ENCODE assay signal across 8 cellular contexts in the genomic region with DNA sequence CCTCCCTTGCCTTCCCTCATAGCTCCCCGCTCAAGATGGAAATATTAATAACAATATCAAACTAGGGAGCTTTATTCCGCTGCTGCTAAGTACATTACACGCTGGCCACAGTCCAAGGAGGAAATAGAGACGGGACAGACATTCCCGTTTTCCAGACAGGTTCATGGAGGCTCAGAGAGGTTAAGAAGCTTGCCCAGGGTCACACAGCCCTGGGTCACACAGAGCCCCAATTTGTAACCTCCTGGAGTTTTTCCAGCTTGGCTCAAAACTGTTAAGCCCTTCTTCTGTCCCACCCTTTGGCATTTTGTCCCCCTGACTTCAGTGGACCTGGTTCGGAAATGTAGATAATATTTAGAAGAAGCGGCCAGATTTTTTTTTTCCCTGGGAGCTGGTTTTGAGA. TPM values are rescaled to one million over a fixed set of nuclear protein-coding genes. Genes with fewer than 3 reads are reported as not detected.
A peak's percentile ranks its signal among the peaks of the same experiment; 100 is the strongest.
DNase-seq lines count a peak whose midpoint lies in the region; ATAC-seq lines count a peak whose summit lies in the region.

No MANE protein-coding gene starts in this region.

- H3K27ac ChIP-seq in HUES48 (ENCODE audit: low read depth, low read length) (peak overlapping the region; percentile 94), iPS-18a (ENCODE audit: low read length) (peak overlapping the region; percentile 17)

- H3K4me1 Mint-ChIP-seq in activated T-helper 1 cell treated with anti-CD3 and anti-CD28 coated beads, Interleukin-12 subunit alpha, Interleukin-12 subunit beta, Interleukin-2, Interleukin-4 antibody, amounts not matched to agents 30 ng/mL and 10 ng/mL and 1 ng/mL, durations not matched to agents 14 hours and 24 hours and 36 hours (ENCODE audit: low read depth), result peaks cover 14% of the 10 kb centered on the region
- peaks cover 47% of the 10 kb centered on the region for H3K4me1 Mint-ChIP-seq in stimulated activated effector memory CD8-positive, alpha-beta T cell treated with anti-CD3 and anti-CD28 coated beads, Interleukin-12 subunit alpha, Interleukin-12 subunit beta, amount 100 ng/mL, for 72 hours

- H3K36me3 ChIP-seq in HUES48 (ENCODE audit: control insufficient read depth, insufficient read depth, low read length), result no peaks in the 10 kb centered on the region
- no peaks in the 10 kb centered on the region for H3K36me3 ChIP-seq in iPS-18a (ENCODE audit: control insufficient read depth, low read depth, low read length)

- no peaks in the 10 kb centered on the region for H3K27me3 Mint-ChIP-seq in activated T-helper 1 cell treated with anti-CD3 and anti-CD28 coated beads, Interleukin-12 subunit alpha, Interleukin-12 subunit beta, Interleukin-2, Interleukin-4 antibody, amounts not matched to agents 30 ng/mL and 10 ng/mL and 1 ng/mL, durations not matched to agents 14 hours and 24 hours and 36 hours (ENCODE audit: insufficient read depth)

- intact Hi-C loops in activated T-helper 1 cell treated with anti-CD3 and anti-CD28 coated beads, Interleukin-12 subunit alpha, Interleukin-12 subunit beta, Interleukin-2, Interleukin-4 antibody, amounts not matched to agents 30 ng/mL and 10 ng/mL and 1 ng/mL, durations not matched to agents 14 hours and 24 hours and 36 hours (cut with micrococcal nuclease), result loop anchor here (2.0 kb wide), 1 partner anchor 88 kb away; no protein-coding TSS in a partner anchor
- intact Hi-C loops in sciatic nerve (cut with DNase I), result no loop called here

- ATAC-seq in stimulated activated effector memory CD8-positive, alpha-beta T cell treated with anti-CD3 and anti-CD28 coated beads, Interleukin-12 subunit alpha, Interleukin-12 subunit beta, amount 100 ng/mL, for 72 hours, result no peak
- no peak for ATAC-seq in GM21737 (IDR thresholded peaks at IDR 0.05; ENCODE audit: unreplicated experiment)
- no peak for ATAC-seq in sciatic nerve
- no peak for ATAC-seq in GM18511 (IDR thresholded peaks at IDR 0.05; ENCODE audit: unreplicated experiment)

- no peak overlapping the region for H3K9ac ChIP-seq in HUES48 (ENCODE audit: low read depth, low read length)
- H3K9ac ChIP-seq in iPS-18a (ENCODE audit: low read length), result no peak overlapping the region

- DNase-seq in activated T-helper 1 cell treated with anti-CD3 and anti-CD28 coated beads, Interleukin-12 subunit alpha, Interleukin-12 subunit beta, Interleukin-2, Interleukin-4 antibody, amounts not matched to agents 30 ng/mL and 10 ng/mL and 1 ng/mL, durations not matched to agents 14 hours and 24 hours and 36 hours (ENCODE audit: low spot score), result no peak
- no peak for DNase-seq in stimulated activated effector memory CD8-positive, alpha-beta T cell treated with anti-CD3 and anti-CD28 coated beads, Interleukin-12 subunit alpha, Interleukin-12 subunit beta, amount 100 ng/mL, for 72 hours (ENCODE audit: low spot score in 2 of 2)
- DNase-seq in sciatic nerve (ENCODE audit: low spot score) (no peak), GOT3 (lab: John Stamatoyannopoulos, UW) (no peak)

- H3K4me1 ChIP-seq in HUES48 (ENCODE audit: control insufficient read depth, insufficient read depth, low read length), result peaks cover 25% of the 10 kb centered on the region
- peaks cover 31% of the 10 kb centered on the region for H3K4me1 ChIP-seq in iPS-18a (ENCODE audit: control insufficient read depth, low read depth, low read length)

- H3K9me3 ChIP-seq in HUES48 (ENCODE audit: control insufficient read depth, insufficient read depth, low read length) (no peaks in the 10 kb centered on the region), iPS-18a (ENCODE audit: control insufficient read depth, low read depth, low read length) (no peaks in the 10 kb centered on the region)

- H3K36me3 Mint-ChIP-seq in activated T-helper 1 cell treated with anti-CD3 and anti-CD28 coated beads, Interleukin-12 subunit alpha, Interleukin-12 subunit beta, Interleukin-2, Interleukin-4 antibody, amounts not matched to agents 30 ng/mL and 10 ng/mL and 1 ng/mL, durations not matched to agents 14 hours and 24 hours and 36 hours (ENCODE audit: low read depth), result peaks cover 5% of the 10 kb centered on the region
- peaks cover 11% of the 10 kb centered on the region for H3K36me3 Mint-ChIP-seq in stimulated activated effector memory CD8-positive, alpha-beta T cell treated with anti-CD3 and anti-CD28 coated beads, Interleukin-12 subunit alpha, Interleukin-12 subunit beta, amount 100 ng/mL, for 72 hours

- H3K27ac Mint-ChIP-seq in activated T-helper 1 cell treated with anti-CD3 and anti-CD28 coated beads, Interleukin-12 subunit alpha, Interleukin-12 subunit beta, Interleukin-2, Interleukin-4 antibody, amounts not matched to agents 30 ng/mL and 10 ng/mL and 1 ng/mL, durations not matched to agents 14 hours and 24 hours and 36 hours, result peak overlapping the region; percentile 50
- peak overlapping the region; percentile 91 for H3K27ac Mint-ChIP-seq in stimulated activated effector memory CD8-positive, alpha-beta T cell treated with anti-CD3 and anti-CD28 coated beads, Interleukin-12 subunit alpha, Interleukin-12 subunit beta, amount 100 ng/mL, for 72 hours

- H3K4me3 ChIP-seq in HUES48 (ENCODE audit: low read depth, low read length), result peak overlapping the region; percentile 82
- H3K4me3 ChIP-seq in iPS-18a (ENCODE audit: low read length), result peak overlapping the region; percentile 72

- H3K4me3 Mint-ChIP-seq in activated T-helper 1 cell treated with anti-CD3 and anti-CD28 coated beads, Interleukin-12 subunit alpha, Interleukin-12 subunit beta, Interleukin-2, Interleukin-4 antibody, amounts not matched to agents 30 ng/mL and 10 ng/mL and 1 ng/mL, durations not matched to agents 14 hours and 24 hours and 36 hours, result peak overlapping the region; percentile 80
- peak overlapping the region; percentile 77 for H3K4me3 Mint-ChIP-seq in stimulated activated effector memory CD8-positive, alpha-beta T cell treated with anti-CD3 and anti-CD28 coated beads, Interleukin-12 subunit alpha, Interleukin-12 subunit beta, amount 100 ng/mL, for 72 hours

- no peaks in the 10 kb centered on the region for H3K9me3 Mint-ChIP-seq in activated T-helper 1 cell treated with anti-CD3 and anti-CD28 coated beads, Interleukin-12 subunit alpha, Interleukin-12 subunit beta, Interleukin-2, Interleukin-4 antibody, amounts not matched to agents 30 ng/mL and 10 ng/mL and 1 ng/mL, durations not matched to agents 14 hours and 24 hours and 36 hours
- no peaks in the 10 kb centered on the region for H3K9me3 Mint-ChIP-seq in stimulated activated effector memory CD8-positive, alpha-beta T cell treated with anti-CD3 and anti-CD28 coated beads, Interleukin-12 subunit alpha, Interleukin-12 subunit beta, amount 100 ng/mL, for 72 hours

- H3K27me3 ChIP-seq in HUES48 (ENCODE audit: control insufficient read depth, insufficient read depth, low read length) (no peaks in the 10 kb centered on the region), iPS-18a (ENCODE audit: control insufficient read depth, insufficient read depth, low read length) (no peaks in the 10 kb centered on the region)

RNA-seq across cellular contexts. Expression of a gene that starts 2.0 kb away (rescaled TPM):
- 13.0 and 13.5 TPM in 2 replicates for total RNA-seq in activated T-helper 1 cell treated with anti-CD3 and anti-CD28 coated beads, Interleukin-12 subunit alpha, Interleukin-12 subunit beta, Interleukin-2, Interleukin-4 antibody, amounts not matched to agents 30 ng/mL and 10 ng/mL and 1 ng/mL, durations not matched to agents 14 hours and 24 hours and 36 hours
- total RNA-seq in sciatic nerve, result 23.9 TPM

RNA-seq across cellular contexts. Expression of a gene that starts 38.0 kb away (rescaled TPM):
- total RNA-seq in activated T-helper 1 cell treated with anti-CD3 and anti-CD28 coated beads, Interleukin-12 subunit alpha, Interleukin-12 subunit beta, Interleukin-2, Interleukin-4 antibody, amounts not matched to agents 30 ng/mL and 10 ng/mL and 1 ng/mL, durations not matched to agents 14 hours and 24 hours and 36 hours, result 0.05 and 0.39 TPM in 2 replicates
- total RNA-seq in sciatic nerve, result 0.71 TPM
